In genomic region chr12:64222011-64222765, GRCh38 we compare ENCODE assay signal across 8 cellular contexts. TPM values are rescaled to one million over a fixed set of nuclear protein-coding genes. Genes with fewer than 3 reads are reported as not detected.
DNase-seq lines count a peak whose midpoint lies in the region; ATAC-seq and TF ChIP-seq lines count a peak whose summit lies in the region.

TSS of gene KICS2 (minus strand) at chr12:64222296. CDS start at chr12:64222237, 59 bp downstream.

- DNase-seq in EH (ENCODE audit: low read depth) (peak; percentile 92), GM23338 (ENCODE audit: low spot score) (peak; percentile 96), Kasumi-1 (lab: John Stamatoyannopoulos, UW) (peak; percentile 85 to 88), RKO (ENCODE audit: low spot score) (peak; percentile 93), fibroblast of mammary gland (ENCODE audit: low read depth) (peak; percentile 93)
- peak; percentile 77 to 84 for DNase-seq in activated T-helper 1 cell treated with anti-CD3 and anti-CD28 coated beads, Interleukin-2, amount 50 U/mL, for 16 hours (ENCODE audit: low read depth in 1 of 2, low spot score in 1 of 2)
- DNase-seq in naive thymus-derived CD8-positive, alpha-beta T cell = peak; percentile 83 to 95 (median 91)
- peak; percentile 90 for DNase-seq in stimulated activated naive B cell treated with anti-CD40 and anti-IgM and Interleukin-4, amounts not matched to agents 10 μg/mL and 1 μg/mL and 100 μg/mL, for 72 hours

- no peaks in the 10 kb centered on the region for H3K27me3 ChIP-seq in GM23338 (ENCODE audit: insufficient read depth)

- H3K4me1 Mint-ChIP-seq in GM23338 = peaks cover 37% of the 10 kb centered on the region
- H3K4me1 Mint-ChIP-seq in naive thymus-derived CD8-positive, alpha-beta T cell = peaks cover 15 to 54% (median 41%) of the 10 kb centered on the region in 4 donors
- peaks cover 14 to 18% of the 10 kb centered on the region in 2 donors for H3K4me1 Mint-ChIP-seq in stimulated activated naive B cell treated with anti-CD40 and anti-IgM and Interleukin-4, amounts not matched to agents 10 μg/mL and 1 μg/mL and 100 μg/mL, for 72 hours

- H3K27me3 Mint-ChIP-seq in GM23338 (ENCODE audit: insufficient read depth, low read depth, poor library complexity) = peaks cover 6% of the 10 kb centered on the region
- H3K27me3 Mint-ChIP-seq in naive thymus-derived CD8-positive, alpha-beta T cell = peaks cover 0 to 8% (median 3%) of the 10 kb centered on the region in 5 donors
- H3K27me3 Mint-ChIP-seq in stimulated activated naive B cell treated with anti-CD40 and anti-IgM and Interleukin-4, amounts not matched to agents 10 μg/mL and 1 μg/mL and 100 μg/mL, for 72 hours = peaks cover under 1 to 4% of the 10 kb centered on the region in 2 donors

- peak within 1 kb of the TSS; percentile 96 for H3K27ac Mint-ChIP-seq in GM23338
- peak within 1 kb of the TSS; percentile 97 to 100 (median 99) for H3K27ac Mint-ChIP-seq in naive thymus-derived CD8-positive, alpha-beta T cell
- H3K27ac Mint-ChIP-seq in stimulated activated naive B cell treated with anti-CD40 and anti-IgM and Interleukin-4, amounts not matched to agents 10 μg/mL and 1 μg/mL and 100 μg/mL, for 72 hours = peak within 1 kb of the TSS; percentile 100

- POLR2A ChIA-PET in naive thymus-derived CD8-positive, alpha-beta T cell (lab: Charles Lee) = interaction anchor here (0.5 to 1.8 kb wide), 4 partner anchors 182 to 1602 kb away, joined by 3 to 12 read pairs (median 6); partner anchors contain the start of genes DPY19L2, HMGA2 and XPOT

- H3K9me2 ChIP-seq in GM23338 (ENCODE audit: insufficient read depth) = no peaks in the 10 kb centered on the region

- no peaks in the 10 kb centered on the region for H3K9me3 Mint-ChIP-seq in GM23338
- H3K9me3 Mint-ChIP-seq in naive thymus-derived CD8-positive, alpha-beta T cell = no peaks in the 10 kb centered on the region
- no peaks in the 10 kb centered on the region for H3K9me3 Mint-ChIP-seq in stimulated activated naive B cell treated with anti-CD40 and anti-IgM and Interleukin-4, amounts not matched to agents 10 μg/mL and 1 μg/mL and 100 μg/mL, for 72 hours

- H4K20me1 ChIP-seq in GM23338 (replicated peaks; ENCODE audit: insufficient read depth) = no peaks in the 10 kb centered on the region

- TF ChIP-seq CTCF in GM23338 (conservative IDR thresholded peaks at IDR 0.05; ENCODE audit: low read depth in 2 of 2) (no peak), fibroblast of mammary gland (conservative IDR thresholded peaks at IDR 0.05; ENCODE audit: control insufficient read depth, insufficient read depth, low read depth, low read length) (no peak)

- H3K4me1 ChIP-seq in GM23338 (ENCODE audit: insufficient read depth) = peaks cover 32% of the 10 kb centered on the region

- 0 out of 2 replicates have a peak, but pooled peaks cover 4% of the 10 kb centered on the region for H3F3A ChIP-seq in GM23338 (replicated peaks; ENCODE audit: low read depth)

- H3K4me3 Mint-ChIP-seq in GM23338 = peak within 1 kb of the TSS; percentile 78
- peak within 1 kb of the TSS; percentile 92 to 100 (median 98) for H3K4me3 Mint-ChIP-seq in naive thymus-derived CD8-positive, alpha-beta T cell
- peak within 1 kb of the TSS; percentile 89 to 100 for H3K4me3 Mint-ChIP-seq in stimulated activated naive B cell treated with anti-CD40 and anti-IgM and Interleukin-4, amounts not matched to agents 10 μg/mL and 1 μg/mL and 100 μg/mL, for 72 hours

- H2AFZ ChIP-seq in GM23338 = peak within 1 kb of the TSS; percentile 86

- peak within 1 kb of the TSS; percentile 95 for H3K27ac ChIP-seq in GM23338 (ENCODE audit: low read depth)

- peak within 1 kb of the TSS; percentile 85 for H3K4me2 ChIP-seq in GM23338

- H3K36me3 Mint-ChIP-seq in GM23338 (ENCODE audit: low read depth) = no peaks in the 10 kb centered on the region; the same call in 2 of the 3 replicates
- no peaks in the 10 kb centered on the region for H3K36me3 Mint-ChIP-seq in naive thymus-derived CD8-positive, alpha-beta T cell
- no peaks in the 10 kb centered on the region for H3K36me3 Mint-ChIP-seq in stimulated activated naive B cell treated with anti-CD40 and anti-IgM and Interleukin-4, amounts not matched to agents 10 μg/mL and 1 μg/mL and 100 μg/mL, for 72 hours

- no peaks in the 10 kb centered on the region for H3K79me2 ChIP-seq in GM23338 (replicated peaks; ENCODE audit: insufficient read depth)

- H3K4me3 ChIP-seq in GM23338 = peak within 1 kb of the TSS; percentile 81
- H3K4me3 ChIP-seq in fibroblast of mammary gland (ENCODE audit: control insufficient read depth, low read depth, low read length) = peak within 1 kb of the TSS; percentile 79

- peak; percentile 88 for ATAC-seq in GM23338
- ATAC-seq in naive thymus-derived CD8-positive, alpha-beta T cell = peak; percentile 88 to 92
- peak; percentile 94 to 97 for ATAC-seq in stimulated activated naive B cell treated with anti-CD40 and anti-IgM and Interleukin-4, amounts not matched to agents 10 μg/mL and 1 μg/mL and 100 μg/mL, for 72 hours (replicated peaks)

- H3K36me3 ChIP-seq in GM23338 (ENCODE audit: insufficient read depth) = no peaks in the 10 kb centered on the region

TF ChIP-seq in GM23338, 12 proteins besides CTCF, POLR2A, EP300 and RAD21 (continues in another document):
- no peak for TF ChIP-seq STAT1 (IDR thresholded peaks at IDR 0.05; ENCODE audit: unreplicated experiment)
- no peak for TF ChIP-seq EZH2 (IDR thresholded peaks at IDR 0.05; ENCODE audit: low read depth, unreplicated experiment)
- TF ChIP-seq ZNF331 (CRISPR knock-in tag; IDR thresholded peaks at IDR 0.05; ENCODE audit: low read depth) = no peak
- peak; percentile 98 for TF ChIP-seq CREB1 (CRISPR knock-in tag; IDR thresholded peaks at IDR 0.05; ENCODE audit: low read depth)
- no peak for TF ChIP-seq REST (IDR thresholded peaks at IDR 0.05; ENCODE audit: unreplicated experiment)
- no peak for TF ChIP-seq EZH2phosphoT487 (IDR thresholded peaks at IDR 0.05; ENCODE audit: unreplicated experiment)
- TF ChIP-seq JUNB (IDR thresholded peaks at IDR 0.05; ENCODE audit: unreplicated experiment) = no peak
- no peak for TF ChIP-seq ETS1 (IDR thresholded peaks at IDR 0.05)
- peak; percentile 63 for TF ChIP-seq POLR2AphosphoS5 (IDR thresholded peaks at IDR 0.05; ENCODE audit: low read depth)

RNA-seq across cellular contexts. Expression of gene KICS2, which starts in this region (rescaled TPM):
- total RNA-seq in GM23338 (2014; rRNA removed; shearing (Covaris generic)) = 10.5 TPM in 2 replicates
- polyA plus RNA-seq in GM23338 (2016; fragmentation: Nextera tagmentation; extraction: Ambion mirVana) = 7.6 and 8.1 TPM in 2 replicates
- 10 to 100 TPM; 24.4 to 25.3 TPM for total RNA-seq in naive thymus-derived CD8-positive, alpha-beta T cell
- polyA plus RNA-seq in naive thymus-derived CD8-positive, alpha-beta T cell = 10 to 100 TPM in 2 of 3 donors, 1 to 10 TPM in 1; 9.8 to 14.3 (median 10.5) TPM

Comparison
In these comparisons a context has a peak if more than half of its experiments do, and no peak if none do; other contexts are left out.
1. Peak in every context shown above with its lines: DNase-seq, ATAC-seq, H3K4me3 ChIP-seq and H3K27ac ChIP-seq.